In the genomic region with DNA sequence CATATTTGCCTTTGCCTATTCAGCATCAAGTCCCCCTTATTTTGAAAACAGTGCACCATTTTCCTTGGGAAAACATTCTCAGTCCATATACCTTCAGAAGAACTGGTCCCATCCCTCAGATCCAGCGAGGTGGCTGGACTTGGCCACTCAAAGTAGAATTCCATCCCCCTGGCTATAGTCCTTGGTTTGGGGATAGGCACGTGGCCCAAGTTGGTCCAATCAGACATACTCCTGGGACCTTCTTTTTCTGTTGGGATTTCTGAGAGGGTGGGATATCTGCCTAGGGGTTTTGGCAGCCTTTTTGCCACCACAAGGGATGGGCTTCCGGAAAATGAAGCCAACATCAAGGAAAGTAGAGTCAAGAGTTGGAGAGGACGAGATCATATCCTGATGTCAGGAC, we compare ENCODE assay signal across 23 cellular contexts. TPM values are rescaled to one million over a fixed set of nuclear protein-coding genes. Genes with fewer than 3 reads are reported as not detected.
"Had no signal": no experiment of that assay in that cellular context is flagged by ENCODE, and none has a peak within 500 bp of the region (broad histone marks: within the 10 kb centered on the region; RNA-seq: fewer than 3 reads in every experiment).

No MANE protein-coding gene starts in this region.

- H3K36me3 ChIP-seq: cardiac muscle cell, prostate gland, right atrium auricular region, tibial artery had no signal

- DNase-seq: activated CD4-positive, alpha-beta T cell treated with anti-CD3 and anti-CD28 coated beads, Interleukin-2, amount 10 ng/mL, durations not matched to agents 24 days and 14 days; activated naive CD4-positive, alpha-beta T cell treated with anti-CD3 and anti-CD28 coated beads, Interleukin-2, amount 10 ng/mL, durations not matched to agents 7 days and 5 days; activated T-cell treated with anti-CD3 and anti-CD28 coated beads for 4 hours; amniotic stem cell; dermis blood vessel endothelial cell; effector memory CD4-positive, alpha-beta T cell; heart left ventricle; left lung; stimulated activated CD4-positive, alpha-beta T cell treated with anti-CD3 and anti-CD28 coated beads, Interleukin-12 subunit alpha, Interleukin-12 subunit beta, amount 100 ng/mL, for 4 hours; stimulated activated CD4-positive, alpha-beta T cell treated with anti-CD3 and anti-CD28 coated beads, Interleukin-1b, Interleukin-23, amount 100 ng/mL, for 48 hours; stimulated activated CD8-positive, alpha-beta memory T cell treated with anti-CD3 and anti-CD28 coated beads, Interleukin-4, amount 100 ng/mL, for 48 hours; stimulated activated naive CD4-positive, alpha-beta T cell; tibial artery had no signal

- H3K27ac Mint-ChIP-seq: activated T-helper 2 cell treated with anti-CD3 and anti-CD28 coated beads, Interferon-gamma antibody, Interleukin-2, Interleukin-4, amounts not matched to agents 10 μg/mL and 5 μg/mL and 100 μg/mL, durations not matched to agents 14 hours and 24 hours and 36 hours; mesothelial cell of epicardium had no signal

- H3K9me3 ChIP-seq: esophagus muscularis mucosa, gastroesophageal sphincter, heart left ventricle, left lung, prostate gland, right atrium auricular region, tibial artery had no signal

- H3K9me3 Mint-ChIP-seq: activated CD4-positive, alpha-beta T cell treated with anti-CD3 and anti-CD28 coated beads, Interleukin-2, amount 10 ng/mL, durations not matched to agents 24 days and 14 days; activated T-helper 2 cell treated with anti-CD3 and anti-CD28 coated beads, Interferon-gamma antibody, Interleukin-2, Interleukin-4, amounts not matched to agents 10 μg/mL and 5 μg/mL and 100 μg/mL, durations not matched to agents 14 hours and 24 hours and 36 hours had no signal

- H3K27me3 ChIP-seq: cardiac muscle cell, left lung, right atrium auricular region had no signal

- H3K36me3 Mint-ChIP-seq: mesothelial cell of epicardium had no signal

- H3K27ac ChIP-seq: cardiac muscle cell, esophagus muscularis mucosa, gastroesophageal sphincter, heart left ventricle, left lung, prostate gland, right atrium auricular region, tibial artery had no signal

- H3K4me1 Mint-ChIP-seq: mesothelial cell of epicardium had no signal

- H3K4me3 Mint-ChIP-seq: activated CD4-positive, alpha-beta T cell treated with anti-CD3 and anti-CD28 coated beads, Interleukin-2, amount 10 ng/mL, durations not matched to agents 24 days and 14 days; activated naive CD4-positive, alpha-beta T cell treated with anti-CD3 and anti-CD28 coated beads, Interleukin-2, amount 10 ng/mL, durations not matched to agents 7 days and 5 days; mesothelial cell of epicardium had no signal

- H3K4me3 ChIP-seq: cardiac muscle cell, esophagus muscularis mucosa, gastroesophageal sphincter, heart left ventricle, left lung, prostate gland, right atrium auricular region, tibial artery had no signal

- ATAC-seq: gastroesophageal sphincter, heart left ventricle, left lung had no signal

- H3K4me1 ChIP-seq: prostate gland, right atrium auricular region, tibial artery had no signal

- FAIRE-seq: endothelial cell of umbilical vein had no signal

RNA-seq across cellular contexts. Expression of a gene that starts 10.7 kb away (rescaled TPM):
- total RNA-seq: esophagus muscularis mucosa, gastroesophageal sphincter, right atrium auricular region, subcutaneous adipose tissue had no signal
- polyA plus RNA-seq: heart left ventricle had no signal

RNA-seq across cellular contexts. Expression of a gene that starts 23.5 kb away (rescaled TPM):
- total RNA-seq: mesothelial cell of epicardium, osteocyte had no signal
